1 cellular context compared by ENCODE assay signal in genomic region chr2:23926750-23927627, GRCh38.
TF ChIP-seq lines count a peak whose summit lies in the region.

ATAD2B (minus strand) TSS chr2:23927123; CDS start chr2:23926770, 353 bp downstream.

TF ChIP-seq in HEK293, 187 proteins besides CTCF, POLR2A, EP300 and RAD21 (continued from another document and continues in another):
- no peak for TF ChIP-seq ZNF423 (tag by site-specific recombination; IDR thresholded peaks at IDR 0.05)
- peak; percentile 24; the same call in 1 of the 2 replicates for TF ChIP-seq SP2 (tag by site-specific recombination; IDR thresholded peaks at IDR 0.05)
- TF ChIP-seq ZNF10 (tag by site-specific recombination; IDR thresholded peaks at IDR 0.05): no peak
- TF ChIP-seq ZNF626 (tag by site-specific recombination; IDR thresholded peaks at IDR 0.05): no peak
- no peak for TF ChIP-seq ZNF280D (tag by site-specific recombination; IDR thresholded peaks at IDR 0.05)
- TF ChIP-seq RBAK (tag by site-specific recombination; IDR thresholded peaks at IDR 0.05): no peak
- no peak for TF ChIP-seq ZNF148 (tag by site-specific recombination; IDR thresholded peaks at IDR 0.05; ENCODE audit: borderline replicate concordance)
- no peak for TF ChIP-seq ZNF24 (tag by site-specific recombination; IDR thresholded peaks at IDR 0.05)
- TF ChIP-seq ZNF366 (tag by site-specific recombination; conservative IDR thresholded peaks at IDR 0.05): peak; percentile 45
- TF ChIP-seq ZNF23 (tag by site-specific recombination; IDR thresholded peaks at IDR 0.05; ENCODE audit: borderline replicate concordance): no peak
- no peak for TF ChIP-seq ZNF514 (tag by site-specific recombination; IDR thresholded peaks at IDR 0.05)
- TF ChIP-seq ZFP3 (tag by site-specific recombination; IDR thresholded peaks at IDR 0.05; ENCODE audit: low read depth): no peak
- peak; percentile 76 for TF ChIP-seq YY1 (tag by site-specific recombination; IDR thresholded peaks at IDR 0.05)
- TF ChIP-seq SP3 (tag by site-specific recombination; IDR thresholded peaks at IDR 0.05): peak; percentile 51; the same call in 1 of the 2 replicates
- TF ChIP-seq ZNF701 (tag by site-specific recombination; IDR thresholded peaks at IDR 0.05): no peak
- no peak for TF ChIP-seq TCF7L2 (IDR thresholded peaks at IDR 0.05; ENCODE audit: borderline replicate concordance, low read depth, low read length)
- TF ChIP-seq ZNF248 (tag by site-specific recombination; IDR thresholded peaks at IDR 0.05): no peak
- no peak for TF ChIP-seq ZNF521 (tag by site-specific recombination; IDR thresholded peaks at IDR 0.05)
- TF ChIP-seq ZNF561 (tag by site-specific recombination; IDR thresholded peaks at IDR 0.05; ENCODE audit: borderline replicate concordance): 0 out of 2 replicates have a peak, but pooled peaks have one; percentile 50
- TF ChIP-seq ZFP69B (tag by site-specific recombination; IDR thresholded peaks at IDR 0.05): peak; percentile 14; the same call in 1 of the 2 replicates
- no peak for TF ChIP-seq ZBTB49 (tag by site-specific recombination; IDR thresholded peaks at IDR 0.05; ENCODE audit: low read depth)
- TF ChIP-seq MZF1 (tag by site-specific recombination; IDR thresholded peaks at IDR 0.05; ENCODE audit: borderline replicate concordance): no peak; the same call in 1 of the 2 replicates
- TF ChIP-seq KLF8 (tag by site-specific recombination; IDR thresholded peaks at IDR 0.05): peak; percentile 52
- no peak for TF ChIP-seq MEIS1 (CRISPR knock-in tag; IDR thresholded peaks at IDR 0.05; ENCODE audit: borderline replicate concordance)
- TF ChIP-seq ZNF529 (tag by site-specific recombination; IDR thresholded peaks at IDR 0.05; ENCODE audit: insufficient replicate concordance): no peak
- TF ChIP-seq ZNF488 (tag by site-specific recombination; IDR thresholded peaks at IDR 0.05): no peak
- peak; percentile 88 for TF ChIP-seq ZBTB26 (tag by site-specific recombination; optimal IDR thresholded peaks at IDR 0.05)
- no peak for TF ChIP-seq ZNF426 (tag by site-specific recombination; IDR thresholded peaks at IDR 0.05)
- peak; percentile 49; the same call in 1 of the 2 replicates for TF ChIP-seq ZNF692 (tag by site-specific recombination; IDR thresholded peaks at IDR 0.05)
- TF ChIP-seq ZNF26 (tag by site-specific recombination; IDR thresholded peaks at IDR 0.05): no peak
- peak; percentile 13; the same call in 1 of the 2 replicates for TF ChIP-seq WT1 (tag by site-specific recombination; IDR thresholded peaks at IDR 0.05)
- peak; percentile 29; the same call in 1 of the 2 replicates for TF ChIP-seq ZNF394 (tag by site-specific recombination; IDR thresholded peaks at IDR 0.05; ENCODE audit: borderline replicate concordance)
- TF ChIP-seq BCL11A (tag by site-specific recombination; IDR thresholded peaks at IDR 0.05; ENCODE audit: low read depth): no peak
- TF ChIP-seq ZNF548 (tag by site-specific recombination; IDR thresholded peaks at IDR 0.05): no peak
- TF ChIP-seq HOXC10 (CRISPR knock-in tag; IDR thresholded peaks at IDR 0.05): 0 out of 2 replicates have a peak, but pooled peaks have one; percentile 68
- no peak for TF ChIP-seq BCL6B (tag by site-specific recombination; IDR thresholded peaks at IDR 0.05)
- no peak for TF ChIP-seq ZNF658 (tag by site-specific recombination; IDR thresholded peaks at IDR 0.05)
- TF ChIP-seq PRDM1 (tag by site-specific recombination; IDR thresholded peaks at IDR 0.05): peak; percentile 71
- no peak for TF ChIP-seq TSHZ1 (tag by site-specific recombination; IDR thresholded peaks at IDR 0.05; ENCODE audit: borderline replicate concordance)
- no peak for TF ChIP-seq ZNF302 (tag by site-specific recombination; IDR thresholded peaks at IDR 0.05; ENCODE audit: low read depth)
- TF ChIP-seq GLIS2 (tag by site-specific recombination; IDR thresholded peaks at IDR 0.05): no peak
- TF ChIP-seq ZNF837 (tag by site-specific recombination; IDR thresholded peaks at IDR 0.05): no peak
- TF ChIP-seq ZNF155 (tag by site-specific recombination; IDR thresholded peaks at IDR 0.05): no peak
- TF ChIP-seq ZNF639 (tag by site-specific recombination; IDR thresholded peaks at IDR 0.05): no peak
